16 cellular contexts compared by ENCODE assay signal in genomic region chr4:187209921-187210613, GRCh38.
DNase-seq lines count a peak whose midpoint lies in the region; ATAC-seq and TF ChIP-seq lines count a peak whose summit lies in the region.
"Had no signal": no experiment of that assay in that cellular context is flagged by ENCODE, and none has a peak within 500 bp of the region (broad histone marks: within the 10 kb centered on the region; RNA-seq: fewer than 3 reads in every experiment).

No MANE protein-coding gene starts in this region.

- peaks cover 13% of the 10 kb centered on the region for H3K9me3 Mint-ChIP-seq in nephron progenitor cell

- no peaks in the 10 kb centered on the region; the same call in none of the 2 replicates for H3K9me3 ChIP-seq in AG04450 (ENCODE audit: control insufficient read depth, insufficient read depth, low read length)
- peaks cover 5% of the 10 kb centered on the region for H3K9me3 ChIP-seq in mesodermal cell (ENCODE audit: control insufficient read depth, low read length)
- H3K9me3 ChIP-seq: pancreas, SJCRH30 had no signal

- H3K36me3 ChIP-seq in brain microvascular endothelial cell (replicated peaks) (no peaks in the 10 kb centered on the region), mesodermal cell (ENCODE audit: control insufficient read depth, insufficient read depth, low read length) (no peaks in the 10 kb centered on the region)
- H3K36me3 ChIP-seq: lower lobe of right lung, pancreas, SJCRH30 had no signal

- no peak overlapping the region for H3K4me3 Mint-ChIP-seq in nephron progenitor cell

- H3K4me3 ChIP-seq in AG04450 (ENCODE audit: low read depth, low read length) (no peak overlapping the region), HFF-Myc (replicated peaks; ENCODE audit: low read depth, low read length) (no peak overlapping the region), brain microvascular endothelial cell (ENCODE audit: low read depth, low read length) (no peak overlapping the region), mesodermal cell (ENCODE audit: extremely low read depth, insufficient read depth, low read length, poor library complexity, severe bottlenecking) (no peak overlapping the region), coronary artery (no peak overlapping the region)
- H3K4me3 ChIP-seq: lower lobe of right lung, pancreas, SJCRH30 had no signal

- in situ Hi-C loops in brain microvascular endothelial cell (cut with HindIII; ENCODE audit: low pct_ligation_motif_present, low sequenced_read_pairs), result no loop called here

- peak overlapping the region; percentile 80 for H3K27ac ChIP-seq in AG04450 (ENCODE audit: low read depth, low read length)
- H3K27ac ChIP-seq in brain microvascular endothelial cell, result no peak overlapping the region
- peak overlapping the region; percentile 18 for H3K27ac ChIP-seq in mesodermal cell (ENCODE audit: low read depth, low read length, severe bottlenecking)
- H3K27ac ChIP-seq in coronary artery, result peak overlapping the region in 1 of 2 donors; percentile 42
- H3K27ac ChIP-seq: lower lobe of right lung, pancreas, SJCRH30 had no signal

- 93 to 95% methylated on average over 5 to 6 of the region's 11 CpGs for WGBS in mesodermal cell (ENCODE audit: insufficient coverage in 2 of 2), 2 experiments

- no peaks in the 10 kb centered on the region for H3K4me1 ChIP-seq in mesodermal cell (ENCODE audit: control insufficient read depth, insufficient read depth, low read length, poor library complexity, severe bottlenecking)
- H3K4me1 ChIP-seq: lower lobe of right lung, pancreas, SJCRH30 had no signal

- CTCF ChIA-PET in AG04450 (lab: Charles Lee), result no interaction called here

- ATAC-seq in HG02970 (IDR thresholded peaks at IDR 0.05; ENCODE audit: low FRiP score, unreplicated experiment), result no peak

- no peaks in the 10 kb centered on the region for H3K36me3 Mint-ChIP-seq in nephron progenitor cell (ENCODE audit: low read depth)

- TF ChIP-seq CTCF in AG04450 (IDR thresholded peaks at IDR 0.05; ENCODE audit: low read depth, low read length), result no peak
- no peak for TF ChIP-seq CTCF in HFF-Myc (IDR thresholded peaks at IDR 0.05; ENCODE audit: low read depth, low read length, missing control alignments)
- TF ChIP-seq CTCF in brain microvascular endothelial cell (IDR thresholded peaks at IDR 0.05; ENCODE audit: low read depth, low read length, missing control alignments), result no peak
- TF ChIP-seq CTCF in coronary artery (IDR thresholded peaks at IDR 0.05), result no peak
- no peak for TF ChIP-seq CTCF in nephron progenitor cell (IDR thresholded peaks at IDR 0.05)

- no peak overlapping the region for H3K27ac Mint-ChIP-seq in nephron progenitor cell

- no peaks in the 10 kb centered on the region for H3K27me3 ChIP-seq in AG04450 (ENCODE audit: control insufficient read depth, insufficient read depth, low read length)
- no peaks in the 10 kb centered on the region for H3K27me3 ChIP-seq in brain microvascular endothelial cell (replicated peaks)
- H3K27me3 ChIP-seq: pancreas, SJCRH30 had no signal

- POLR2A ChIA-PET in AG04450 (lab: Yijun Ruan, JAX), result no interaction called here

- H3K27me3 Mint-ChIP-seq in nephron progenitor cell (ENCODE audit: low read depth, poor library complexity), result no peaks in the 10 kb centered on the region

- peak; percentile 45 for DNase-seq in AG04450 (ENCODE audit: low read depth, low spot score)
- peak; percentile 37 for DNase-seq in HFF-Myc (ENCODE audit: extremely low read depth, low read depth)
- peak; percentile 69 for DNase-seq in brain microvascular endothelial cell
- DNase-seq in NCI-H1694 treated with DMSO at 0.1 percent for 48 hours (lab: John Stamatoyannopoulos, UW), result no peak
- DNase-seq in coronary artery (ENCODE audit: low spot score), result no peak
- DNase-seq in nephron progenitor cell, result no peak
- DNase-seq: activated T-cell treated with anti-CD3 and anti-CD28 coated beads, Interleukin-2, amount 50 U/mL, for 48 hours; AML-193; lower lobe of right lung; NCI-H146; NCI-H69; pancreas; SJCRH30; stimulated activated CD8-positive, alpha-beta memory T cell treated with anti-CD3 and anti-CD28 coated beads, Interleukin-4, amount 100 ng/mL, for 48 hours had no signal

- H3K4me1 Mint-ChIP-seq in nephron progenitor cell, result no peaks in the 10 kb centered on the region

Comparison
In these comparisons a context has a peak if more than half of its experiments do, and no peak if none do; other contexts are left out.
1. DNase-seq: peak in AG04450 (single experiment), HFF-Myc (single experiment) and brain microvascular endothelial cell (single experiment); none in NCI-H1694 treated with DMSO at 0.1 percent for 48 hours (single experiment), coronary artery (single experiment) and nephron progenitor cell (single experiment).